In the genomic region with DNA sequence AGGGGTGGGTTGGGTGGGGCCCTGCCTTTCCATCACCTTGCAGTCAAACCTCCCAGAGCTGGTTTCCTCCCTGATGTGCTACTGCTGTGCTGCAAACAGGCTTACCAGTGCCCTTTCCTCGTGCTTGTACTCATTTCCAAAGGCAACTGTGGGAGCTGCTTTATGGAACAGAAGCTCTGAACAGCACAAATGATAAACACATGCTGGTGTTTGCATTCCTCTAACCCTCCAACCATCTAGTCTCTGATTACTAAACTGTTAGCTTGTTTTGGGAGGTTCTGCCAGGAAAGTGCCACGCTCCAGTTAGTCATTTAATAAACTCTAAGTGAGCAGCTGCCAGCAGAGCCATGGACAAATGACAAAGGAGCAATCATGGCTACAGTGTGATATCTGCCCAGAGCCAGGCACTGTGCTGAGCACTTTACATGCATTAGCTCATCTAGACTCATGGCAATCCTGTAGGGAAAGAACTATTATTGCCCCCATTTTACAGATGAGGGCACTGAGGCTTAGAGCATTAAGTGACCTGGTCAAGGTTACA, we compare ENCODE assay signal across 14 cellular contexts.
A peak's percentile ranks its signal among the peaks of the same experiment; 100 is the strongest.
DNase-seq lines count a peak whose midpoint lies in the region; ATAC-seq and TF ChIP-seq lines count a peak whose summit lies in the region.
"Had no signal": no experiment of that assay in that cellular context is flagged by ENCODE, and none has a peak within 500 bp of the region (broad histone marks: within the 10 kb centered on the region; RNA-seq: fewer than 3 reads in every experiment).

No MANE protein-coding gene starts in this region.

- H3K9me3 ChIP-seq in right cardiac atrium (ENCODE audit: control insufficient read depth, low read length) = no peaks in the 10 kb centered on the region

- peak; percentile 61 for DNase-seq in AG09309 (ENCODE audit: low read depth)
- peak; percentile 22 for DNase-seq in GM03348 (ENCODE audit: low spot score)
- DNase-seq in fibroblast of the conjunctiva (ENCODE audit: low read depth) = peak; percentile 72
- DNase-seq in SKM-1 (lab: John Stamatoyannopoulos, UW; ENCODE audit: unreplicated experiment) = no peak
- no peak for DNase-seq in right cardiac atrium
- DNase-seq: activated T-cell treated with anti-CD3 and anti-CD28 coated beads, Interleukin-2, amount 50 U/mL, for 48 hours; naive B cell; NCI-H1930; OCI-M1 had no signal

- intact Hi-C loops in right cardiac atrium (cut with DNase I) = no loop called here

- ATAC-seq in SK-N-SH treated with all-trans-retinoic acid at 6 μM for 48 hours = peak; percentile 80
- no peak for ATAC-seq in HG02759 (IDR thresholded peaks at IDR 0.05; ENCODE audit: unreplicated experiment)
- ATAC-seq in HG03045 (IDR thresholded peaks at IDR 0.05; ENCODE audit: unreplicated experiment) = no peak
- no peak for ATAC-seq in right cardiac atrium
- ATAC-seq: activated CD4-positive, CD25-positive, alpha-beta regulatory T cell treated with anti-CD3 and anti-CD28 coated beads, Interleukin-2, amount 50 U/mL, for 24 hours had no signal

- H3K4me1 ChIP-seq in right cardiac atrium (ENCODE audit: control insufficient read depth, insufficient read depth, low read length) = peaks cover 3% of the 10 kb centered on the region

- H3K4me3 ChIP-seq in AG09309 (ENCODE audit: control insufficient read depth, low read depth, low read length) (no peak overlapping the region), right cardiac atrium (ENCODE audit: low read length) (no peak overlapping the region)

- WGBS in right cardiac atrium = 69% methylated on average over 2 of the region's 2 CpGs

- H3K27me3 ChIP-seq in right cardiac atrium (ENCODE audit: control insufficient read depth, insufficient read depth) = no peaks in the 10 kb centered on the region

- no peak overlapping the region for H3K27ac ChIP-seq in right cardiac atrium (ENCODE audit: low read length)
- H3K27ac ChIP-seq: C4-2B had no signal

- no peak for TF ChIP-seq CTCF in AG09309 (IDR thresholded peaks at IDR 0.05; ENCODE audit: control insufficient read depth, insufficient read depth, low read depth, low read length, missing control alignments)

TF ChIP-seq in SK-N-SH treated with all-trans-retinoic acid at 6 μM for 48 hours, 23 proteins besides CTCF, POLR2A, EP300 and RAD21:
- TF ChIP-seq ISL1 (CRISPR knock-in tag; IDR thresholded peaks at IDR 0.05) (peak; percentile 12; the same call in 1 of the 2 replicates), ARNTL (CRISPR knock-in tag; IDR thresholded peaks at IDR 0.05; ENCODE audit: borderline replicate concordance, low read depth) (no peak)

Comparison
In these comparisons a context has a peak if more than half of its experiments do, and no peak if none do; other contexts are left out.
1. DNase-seq: peak in AG09309 (single experiment), GM03348 (single experiment) and fibroblast of the conjunctiva (single experiment); none in SKM-1 (single experiment) and right cardiac atrium (0 of 3).